10 cellular contexts compared by ENCODE assay signal in the genomic region with DNA sequence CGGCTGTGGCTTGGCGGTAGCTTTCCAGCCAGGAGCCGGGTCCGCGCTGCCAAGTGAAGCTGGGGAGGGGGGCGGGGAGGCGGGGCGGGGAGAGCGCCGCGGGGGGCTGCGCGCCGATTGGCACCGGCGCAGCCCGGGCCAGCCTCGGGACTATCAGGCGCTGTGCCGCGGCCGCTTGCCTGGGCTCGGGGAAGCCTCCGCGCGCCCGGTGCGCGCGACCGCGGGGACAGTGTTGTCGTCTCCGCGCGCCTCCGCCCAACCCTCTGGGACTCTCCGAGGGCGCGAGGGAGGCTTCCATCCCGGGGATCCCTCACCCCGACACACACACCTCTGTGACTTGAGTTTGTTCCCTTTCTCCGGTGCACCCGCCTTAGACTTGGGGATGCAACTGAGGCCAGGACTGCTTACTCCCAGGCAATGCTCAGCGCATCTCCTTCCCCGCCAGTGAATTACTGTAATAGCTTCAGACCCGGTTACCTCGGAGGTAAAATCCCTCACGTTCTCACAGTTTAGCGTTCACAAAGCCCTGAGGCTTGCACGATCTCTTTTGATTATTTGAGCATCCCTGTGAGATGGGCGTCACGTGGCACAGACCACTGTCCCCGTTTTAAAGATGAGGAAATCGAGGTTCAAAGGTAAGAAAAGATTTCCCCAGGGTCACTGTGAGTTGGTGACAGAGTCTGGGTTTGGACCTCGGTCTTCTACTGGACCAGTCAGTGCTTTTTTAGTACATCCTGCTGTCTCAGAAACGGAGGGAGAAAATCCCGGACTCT. TPM values are rescaled to one million over a fixed set of nuclear protein-coding genes. Genes with fewer than 3 reads are reported as not detected.
DNase-seq lines count a peak whose midpoint lies in the region; ATAC-seq and TF ChIP-seq lines count a peak whose summit lies in the region.
"Had no signal": no experiment of that assay in that cellular context is flagged by ENCODE, and none has a peak within 500 bp of the region (broad histone marks: within the 10 kb centered on the region; RNA-seq: fewer than 3 reads in every experiment).

A gene (minus strand): TSS at position 26 of the 773 bp plus-strand sequence. CDS start 92 bp downstream, outside the sequence.

- H3K4me2 ChIP-seq in skeletal muscle satellite cell (ENCODE audit: low read length) = peak within 1 kb of the TSS; percentile 67

- peaks cover 66% of the 10 kb centered on the region for H3K27me3 ChIP-seq in Panc1 (ENCODE audit: control insufficient read depth, insufficient read depth, low read length)
- H3K27me3 ChIP-seq in foreskin keratinocyte = peaks cover 43% of the 10 kb centered on the region
- peaks cover 91% of the 10 kb centered on the region for H3K27me3 ChIP-seq in skeletal muscle satellite cell (ENCODE audit: control insufficient read depth, insufficient read depth, low read length)

- H3K27ac ChIP-seq in Panc1 (ENCODE audit: low read length) (no peak within 1 kb of the TSS), foreskin keratinocyte (no peak within 1 kb of the TSS)

- no TSS peak for BruUV-seq in Panc1 (replicated peaks; lab: Mats Ljungman, UMichigan)

- in situ Hi-C loops in Panc1 (cut with HindIII; ENCODE audit: low pct_unique_long_range_greater_than_20kb, low sequenced_read_pairs) = no loop called here

- POLR2A ChIA-PET in Panc1 (lab: Charles Lee) = interaction anchor here (0.6 kb wide), 1 partner anchor 24 kb away, joined by 4 read pairs; no protein-coding TSS in a partner anchor

- ATAC-seq in Panc1 (peak; percentile 80), foreskin keratinocyte (peak; percentile 24), HG03342 (IDR thresholded peaks at IDR 0.05; ENCODE audit: unreplicated experiment) (no peak)

- peaks cover 2% of the 10 kb centered on the region; the same call in 1 of the 2 replicates for H3K36me3 ChIP-seq in Panc1 (ENCODE audit: control insufficient read depth, insufficient read depth, low read length)
- H3K36me3 ChIP-seq in skeletal muscle satellite cell (ENCODE audit: insufficient read depth, low read length) = no peaks in the 10 kb centered on the region

- intact Hi-C loops in Panc1 (cut with micrococcal nuclease; ENCODE audit: unreplicated experiment) = no loop called here

- H3K4me3 ChIP-seq in Panc1 (ENCODE audit: low read depth in 2 of 2, low read length in 2 of 2) (peak within 1 kb of the TSS; percentile 29 to 39), skeletal muscle satellite cell (ENCODE audit: low read length) (no peak within 1 kb of the TSS)

- H3K9ac ChIP-seq in skeletal muscle satellite cell (ENCODE audit: low read depth, low read length) = no peak within 1 kb of the TSS

- TF ChIP-seq CTCF in Panc1 (IDR thresholded peaks at IDR 0.05) (no peak), foreskin keratinocyte (conservative IDR thresholded peaks at IDR 0.05) (no peak)

- H3K4me1 ChIP-seq in Panc1 (ENCODE audit: control insufficient read depth, insufficient read depth, low read length) = peaks cover 15% of the 10 kb centered on the region
- H3K4me1 ChIP-seq in foreskin keratinocyte = peaks cover 10% of the 10 kb centered on the region
- H3K4me1 ChIP-seq in skeletal muscle satellite cell (ENCODE audit: control insufficient read depth, insufficient read depth, low read length) = peaks cover 8% of the 10 kb centered on the region

- H3K9me3 ChIP-seq in Panc1 (ENCODE audit: control insufficient read depth, insufficient read depth, low read depth, low read length) = no peaks in the 10 kb centered on the region
- H3K9me3 ChIP-seq in skeletal muscle satellite cell (replicated peaks; ENCODE audit: low read length) = no peaks in the 10 kb centered on the region

- peak; percentile 16 to 68 (median 68) for DNase-seq in NCI-H1417 (lab: John Stamatoyannopoulos, UW)
- no peak for DNase-seq in NCI-H1417 treated with DMSO at 0.1 percent for 48 hours (lab: John Stamatoyannopoulos, UW)
- DNase-seq in Panc1 (ENCODE audit: low read depth, low spot score) = no peak
- peak in 1 of 2 donors; percentile 29 for DNase-seq in foreskin keratinocyte
- DNase-seq in NCI-H1436 treated with DMSO at 0.1 percent for 48 hours (lab: John Stamatoyannopoulos, UW) = no peak
- no peak for DNase-seq in germinal center (ENCODE audit: low spot score)
- DNase-seq: dermis blood vessel endothelial cell had no signal

- CTCF ChIA-PET in Panc1 (lab: Charles Lee) = no interaction called here

RNA-seq across cellular contexts. Expression of the gene that starts here (rescaled TPM):
- total RNA-seq in Panc1 (2021; ENCODE audit: unreplicated experiment) (0.15 TPM), foreskin keratinocyte (4.5 and 5.5 TPM in 2 replicates)
- 0.08 TPM for polyA plus RNA-seq in Panc1 (2012; ENCODE audit: insufficient read length)
- 2.9 and 3.0 TPM in 2 replicates for polyA plus RNA-seq in foreskin keratinocyte
- total RNA-seq in skeletal muscle satellite cell (2012; rRNA removed) = not detected in 2 replicates
- total RNA-seq: dermis blood vessel endothelial cell had no signal
- polyA plus RNA-seq: AG04450 had no signal

Comparison
In these comparisons a context has a peak if more than half of its experiments do, and no peak if none do; other contexts are left out.
1. DNase-seq: peak in NCI-H1417 (3 of 3); none in NCI-H1417 treated with DMSO at 0.1 percent for 48 hours (single experiment), Panc1 (single experiment), NCI-H1436 treated with DMSO at 0.1 percent for 48 hours (single experiment) and germinal center (single experiment).
2. Peak in ATAC-seq and H3K4me3 ChIP-seq in Panc1; RNA of the gene not detected or under 1 TPM.